1 cellular context compared by ENCODE assay signal in the genomic region with DNA sequence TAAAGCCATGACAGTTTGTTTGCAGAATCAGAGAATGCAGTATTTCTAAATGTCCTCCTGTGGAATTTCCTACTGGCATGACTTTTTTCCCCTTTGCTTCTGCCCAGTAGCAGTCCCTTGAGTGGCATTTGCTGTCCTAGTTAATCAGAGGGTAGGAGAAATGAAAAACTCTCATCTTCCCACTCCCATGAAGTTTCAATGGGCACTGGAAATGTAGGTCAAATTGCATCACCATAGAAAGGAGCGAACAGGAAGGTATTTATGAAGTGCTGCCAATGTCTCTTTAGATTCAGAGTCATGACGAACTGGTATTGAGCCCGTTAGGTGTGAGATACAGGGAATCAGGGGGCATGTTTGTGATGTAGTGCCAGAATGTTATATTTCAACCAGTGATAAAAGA.
TF ChIP-seq lines count a peak whose summit lies in the region.

No MANE protein-coding gene starts in this region.

TF ChIP-seq in GM23338, 12 proteins besides CTCF, POLR2A, EP300 and RAD21:
- TF ChIP-seq POLR2AphosphoS5 (IDR thresholded peaks at IDR 0.05; ENCODE audit: low read depth) (no peak), ZNF331 (CRISPR knock-in tag; IDR thresholded peaks at IDR 0.05; ENCODE audit: low read depth) (no peak)
